8 cellular contexts compared by ENCODE assay signal in genomic region chr4:113978561-113979156, GRCh38. TPM values are rescaled to one million over a fixed set of nuclear protein-coding genes. Genes with fewer than 3 reads are reported as not detected.
DNase-seq lines count a peak whose midpoint lies in the region; ATAC-seq and TF ChIP-seq lines count a peak whose summit lies in the region.

No MANE protein-coding gene starts in this region.

- ATAC-seq in GM21526 (IDR thresholded peaks at IDR 0.05; ENCODE audit: low FRiP score, unreplicated experiment) = no peak
- ATAC-seq in GM21390 (IDR thresholded peaks at IDR 0.05; ENCODE audit: unreplicated experiment) = no peak

- H3K4me1 ChIP-seq in HUES64 (ENCODE audit: insufficient read depth, low read length) (peaks cover 18% of the 10 kb centered on the region), ectodermal cell (ENCODE audit: control insufficient read depth, insufficient read depth, low read length) (peaks cover 3% of the 10 kb centered on the region)

- 0 out of 2 replicates have a peak overlapping the region, but pooled peaks have one; percentile 17 for H3K27ac ChIP-seq in 22Rv1
- no peak overlapping the region for H3K27ac ChIP-seq in HUES64 (ENCODE audit: low read depth, low read length)
- no peak overlapping the region for H3K27ac ChIP-seq in ectodermal cell (ENCODE audit: insufficient read depth, low read depth, low read length, poor library complexity, severe bottlenecking)

- H3K9ac ChIP-seq in HUES64 (ENCODE audit: low read depth, low read length) = peak overlapping the region; percentile 68

- H3K36me3 ChIP-seq in HUES64 (ENCODE audit: insufficient read depth, low read length) (no peaks in the 10 kb centered on the region), ectodermal cell (ENCODE audit: control insufficient read depth, insufficient read depth, low read length) (no peaks in the 10 kb centered on the region)

- DNase-seq in midbrain (lab: John Stamatoyannopoulos, UW) (peak; percentile 16), T-helper 9 cell (no peak), HUDEP-2 (lab: John Stamatoyannopoulos, UW; ENCODE audit: unreplicated experiment in 76 of 76) (no peak)

- peak overlapping the region; percentile 86 for H3K4me3 ChIP-seq in HUES64 (ENCODE audit: low read length)
- peak overlapping the region; percentile 56 for H3K4me3 ChIP-seq in ectodermal cell (ENCODE audit: insufficient read depth, low read depth, low read length)

- peaks cover 3% of the 10 kb centered on the region for H3K9me3 ChIP-seq in HUES64 (ENCODE audit: insufficient read depth, low read depth, low read length)
- H3K9me3 ChIP-seq in ectodermal cell (ENCODE audit: control insufficient read depth, low read length) = no peaks in the 10 kb centered on the region

- 1% methylated on average over 17 of the region's 18 CpGs for WGBS in HUES64
- 5 to 8% methylated on average over 18 of the region's 18 CpGs for WGBS in ectodermal cell, 2 experiments

- no peak for TF ChIP-seq CTCF in 22Rv1 (IDR thresholded peaks at IDR 0.05)

- H3K27me3 ChIP-seq in HUES64 (ENCODE audit: insufficient read depth, low read length) (peaks cover 18% of the 10 kb centered on the region), ectodermal cell (ENCODE audit: control insufficient read depth, insufficient read depth, low read length, poor library complexity, severe bottlenecking) (peaks cover 28% of the 10 kb centered on the region)

RNA-seq across cellular contexts. Expression of gene ARSJ, which starts 0.8 kb away (rescaled TPM):
- 2.1 TPM for polyA plus RNA-seq in HUES64 (2013, experiment 1 of 2)
- 2.2 TPM for polyA plus RNA-seq in HUES64 (2013, experiment 2 of 2)
- 1.2 TPM for polyA plus RNA-seq in ectodermal cell (2013, experiment 1 of 4)
- 0.75 TPM for polyA plus RNA-seq in ectodermal cell (2013, experiment 2 of 4)
- 0.59 TPM for polyA plus RNA-seq in ectodermal cell (2013, experiment 3 of 4)
- 1.1 TPM for polyA plus RNA-seq in ectodermal cell (2013, experiment 4 of 4)
